In genomic region chr11:73761403-73761945, GRCh38 we compare ENCODE assay signal across 1 cellular context.
TF ChIP-seq lines count a peak whose summit lies in the region.

No MANE protein-coding gene starts in this region.

TF ChIP-seq in HepG2, 621 proteins besides CTCF, POLR2A, EP300 and RAD21 (continued from another document):
- TF ChIP-seq TFDP1 (CRISPR knock-in tag; IDR thresholded peaks at IDR 0.05; ENCODE audit: borderline replicate concordance) (peak; percentile 56; the same call in 1 of the 2 replicates), SIX1 (CRISPR knock-in tag; IDR thresholded peaks at IDR 0.05; ENCODE audit: borderline replicate concordance) (peak; percentile 20; the same call in 1 of the 2 replicates), CREM (IDR thresholded peaks at IDR 0.05) (0 out of 2 replicates have a peak, but pooled peaks have one; percentile 3), CREM (CRISPR knock-in tag; IDR thresholded peaks at IDR 0.05) (no peak), SAP130 (CRISPR knock-in tag; IDR thresholded peaks at IDR 0.05; ENCODE audit: low read depth) (peak; percentile 4; the same call in 1 of the 2 replicates), HCFC1 (IDR thresholded peaks at IDR 0.05; ENCODE audit: low read depth, low read length) (peak; percentile 78), REL (CRISPR knock-in tag; conservative IDR thresholded peaks at IDR 0.05) (0 out of 2 replicates have a peak, but pooled peaks have one; percentile 2), ZBTB38 (CRISPR knock-in tag; IDR thresholded peaks at IDR 0.05) (peak; percentile 16; the same call in 1 of the 2 replicates), ZSCAN25 (CRISPR knock-in tag; IDR thresholded peaks at IDR 0.05) (no peak), CERS6 (CRISPR knock-in tag; IDR thresholded peaks at IDR 0.05) (no peak), FOXK1 (CRISPR knock-in tag; IDR thresholded peaks at IDR 0.05; ENCODE audit: borderline replicate concordance, low read depth) (peak; percentile 46; the same call in 1 of the 2 replicates), ZNF468 (CRISPR knock-in tag; IDR thresholded peaks at IDR 0.05) (no peak), FOXP4 (CRISPR knock-in tag; IDR thresholded peaks at IDR 0.05) (0 out of 2 replicates have a peak, but pooled peaks have one; percentile 4), CREB3 (CRISPR knock-in tag; IDR thresholded peaks at IDR 0.05) (no peak), KAT8 (CRISPR knock-in tag; IDR thresholded peaks at IDR 0.05) (no peak), ELF1 (CRISPR knock-in tag; IDR thresholded peaks at IDR 0.05) (peak; percentile 39; the same call in 1 of the 2 replicates), E2F1 (CRISPR knock-in tag; IDR thresholded peaks at IDR 0.05) (0 out of 2 replicates have a peak, but pooled peaks have one; percentile 24), USF2 (IDR thresholded peaks at IDR 0.05; ENCODE audit: low read depth, low read length) (no peak), USF2 (CRISPR knock-in tag; IDR thresholded peaks at IDR 0.05; ENCODE audit: borderline replicate concordance) (no peak), ZNF143 (CRISPR knock-in tag; IDR thresholded peaks at IDR 0.05) (peak; percentile 3; the same call in 1 of the 2 replicates)
- TF ChIP-seq, protein P1, sequence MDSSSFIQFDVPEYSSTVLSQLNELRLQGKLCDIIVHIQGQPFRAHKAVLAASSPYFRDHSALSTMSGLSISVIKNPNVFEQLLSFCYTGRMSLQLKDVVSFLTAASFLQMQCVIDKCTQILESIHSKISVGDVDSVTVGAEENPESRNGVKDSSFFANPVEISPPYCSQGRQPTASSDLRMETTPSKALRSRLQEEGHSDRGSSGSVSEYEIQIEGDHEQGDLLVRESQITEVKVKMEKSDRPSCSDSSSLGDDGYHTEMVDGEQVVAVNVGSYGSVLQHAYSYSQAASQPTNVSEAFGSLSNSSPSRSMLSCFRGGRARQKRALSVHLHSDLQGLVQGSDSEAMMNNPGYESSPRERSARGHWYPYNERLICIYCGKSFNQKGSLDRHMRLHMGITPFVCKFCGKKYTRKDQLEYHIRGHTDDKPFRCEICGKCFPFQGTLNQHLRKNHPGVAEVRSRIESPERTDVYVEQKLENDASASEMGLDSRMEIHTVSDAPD (CRISPR knock-in tag; IDR thresholded peaks at IDR 0.05) = no peak
TF ChIP-seq in HepG2: peak in this region for 30.
